19 cellular contexts compared by ENCODE assay signal in the genomic region with DNA sequence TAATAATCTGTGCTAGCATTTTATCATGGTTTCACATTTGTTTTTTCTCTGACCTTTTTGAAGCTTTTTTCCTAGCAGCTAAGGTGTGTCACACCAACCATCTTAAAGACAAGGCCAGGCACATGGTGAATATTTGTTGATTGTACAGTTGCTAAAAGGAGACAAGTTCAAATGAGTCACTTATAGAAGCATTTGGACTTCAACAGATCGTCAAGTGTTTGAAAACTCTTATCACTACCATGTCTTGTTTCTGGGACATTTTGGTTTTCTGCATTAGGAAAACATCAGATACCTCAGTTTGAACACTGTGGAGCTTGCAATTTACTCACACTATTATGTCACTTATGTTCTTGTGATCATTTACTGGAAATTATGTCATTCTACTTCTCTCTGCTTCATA.
A peak's percentile ranks its signal among the peaks of the same experiment; 100 is the strongest.
DNase-seq lines count a peak whose midpoint lies in the region; ATAC-seq, FAIRE-seq and TF ChIP-seq lines count a peak whose summit lies in the region.
"Had no signal": no experiment of that assay in that cellular context is flagged by ENCODE, and none has a peak within 500 bp of the region (broad histone marks: within the 10 kb centered on the region; RNA-seq: fewer than 3 reads in every experiment).

No MANE protein-coding gene starts in this region.

- H3K9ac ChIP-seq in endothelial cell of umbilical vein (replicated peaks; ENCODE audit: extremely low read depth, insufficient read depth, low read length), result no peak overlapping the region

- H3K36me3 ChIP-seq in cardiac muscle cell (no peaks in the 10 kb centered on the region), heart left ventricle (no peaks in the 10 kb centered on the region), endothelial cell of umbilical vein (ENCODE audit: control insufficient read depth in 2 of 2, extremely low read depth in 1 of 2, insufficient read depth in 2 of 2, low read length in 2 of 2) (no peaks in the 10 kb centered on the region)

- no TSS peak for BruUV-seq in endothelial cell of umbilical vein (replicated peaks; lab: Mats Ljungman, UMichigan)

- H3K9me3 ChIP-seq in cardiac muscle cell (ENCODE audit: low read depth), result no peaks in the 10 kb centered on the region
- no peaks in the 10 kb centered on the region for H3K9me3 ChIP-seq in heart left ventricle
- H3K9me3 ChIP-seq in endothelial cell of umbilical vein (replicated peaks; ENCODE audit: control insufficient read depth, insufficient read depth, low read length), result no peaks in the 10 kb centered on the region
- H3K9me3 ChIP-seq: A549, Caco-2 had no signal

- dilution Hi-C loops in endothelial cell of umbilical vein (cut with MboI; ENCODE audit: extremely low pct_ligation_motif_present, low sequenced_read_pairs), result no loop called here

- H3K27me3 ChIP-seq in cardiac muscle cell (no peaks in the 10 kb centered on the region), heart left ventricle (no peaks in the 10 kb centered on the region), endothelial cell of umbilical vein (ENCODE audit: control insufficient read depth in 2 of 2, insufficient read depth in 2 of 2, low read length in 2 of 2) (no peaks in the 10 kb centered on the region)

- H3K4me2 ChIP-seq in endothelial cell of umbilical vein (ENCODE audit: insufficient read depth, low read length), result no peak overlapping the region
- H3K4me2 ChIP-seq: A549 had no signal

- WGBS in heart left ventricle, 4 donors, result 23 to 30% (median 24%) methylated on average over 1 of the region's 1 CpG

- H3K27ac ChIP-seq in cardiac muscle cell (peak overlapping the region; percentile 57), heart left ventricle (no peak overlapping the region), endothelial cell of umbilical vein (ENCODE audit: insufficient read depth, low read depth, low read length) (no peak overlapping the region)
- H3K27ac ChIP-seq: 22Rv1, A549, C4-2B had no signal

- FAIRE-seq in endothelial cell of umbilical vein (lab: Jason Lieb, UNC), result peak; percentile 28
- FAIRE-seq: A549, D721Med, G401.6, GM12891, GM19239, H1 had no signal

- no peak overlapping the region for H3K4me3 ChIP-seq in cardiac muscle cell
- no peak overlapping the region for H3K4me3 ChIP-seq in heart left ventricle
- no peak overlapping the region for H3K4me3 ChIP-seq in endothelial cell of umbilical vein (replicated peaks in 1 of 3; ENCODE audit: insufficient read depth in 1 of 3, low read depth in 1 of 3, low read length in 3 of 3)
- H3K4me3 ChIP-seq: A549 had no signal

- no peaks in the 10 kb centered on the region for H4K20me1 ChIP-seq in endothelial cell of umbilical vein (replicated peaks; ENCODE audit: control insufficient read depth, extremely low read depth, insufficient read depth, low read length)

- intact Hi-C loops in heart left ventricle (cut with DNase I) (loop anchor here in 1 of 10 donors (1.0 kb wide), 1 partner anchor 26 kb away; no protein-coding TSS in a partner anchor), endothelial cell of umbilical vein (cut with micrococcal nuclease) (no loop called here)

- H3K79me2 ChIP-seq in endothelial cell of umbilical vein (ENCODE audit: control insufficient read depth, insufficient read depth, low read length), result no peaks in the 10 kb centered on the region

- DNase-seq in cardiac muscle cell (ENCODE audit: low read depth in 1 of 2, low spot score in 1 of 2) (peak; percentile 2 to 14), heart left ventricle (no peak), endothelial cell of umbilical vein (ENCODE audit: low read depth, low spot score) (no peak), iris pigment epithelial cell (ENCODE audit: low read depth) (peak; percentile 71)
- DNase-seq: AML-193; Caco-2; CD4-positive, alpha-beta T cell; H9 had no signal

- H3K9me1 ChIP-seq in endothelial cell of umbilical vein (replicated peaks; ENCODE audit: control insufficient read depth, extremely low read depth, insufficient read depth, low read length), result no peaks in the 10 kb centered on the region

- CTCF ChIA-PET in endothelial cell of umbilical vein (lab: Charles Lee), result interaction anchor here (0.7 to 1.0 kb wide), 6 partner anchors 14 to 193 kb away, joined by 3 read pairs; no protein-coding TSS in a partner anchor

- TF ChIP-seq CTCF in cardiac muscle cell (IDR thresholded peaks at IDR 0.05; ENCODE audit: low read depth, low read length) (no peak), heart left ventricle (IDR thresholded peaks at IDR 0.05) (no peak), endothelial cell of umbilical vein (IDR thresholded peaks at IDR 0.05; ENCODE audit: extremely low read depth in 1 of 2, insufficient read depth in 1 of 2, low read depth in 1 of 2, low read length in 2 of 2) (no peak)

- POLR2A ChIA-PET in endothelial cell of umbilical vein (lab: Charles Lee), result interaction anchor here (1.0 kb wide), 1 partner anchor 57 kb away, joined by 4 read pairs; no protein-coding TSS in a partner anchor

- TF ChIP-seq POLR2A in heart left ventricle (IDR thresholded peaks at IDR 0.05), result no peak
- TF ChIP-seq POLR2A in endothelial cell of umbilical vein (IDR thresholded peaks at IDR 0.05; ENCODE audit: low read depth, low read length), result no peak

- H3K4me1 ChIP-seq in cardiac muscle cell (ENCODE audit: low read depth) (peaks cover 11% of the 10 kb centered on the region), heart left ventricle (no peaks in the 10 kb centered on the region), endothelial cell of umbilical vein (ENCODE audit: control insufficient read depth, extremely low read depth, insufficient read depth, low read length) (no peaks in the 10 kb centered on the region)
- H3K4me1 ChIP-seq: A549, Caco-2 had no signal

- H2AFZ ChIP-seq in endothelial cell of umbilical vein (ENCODE audit: low read depth, low read length), result no peak overlapping the region

- ATAC-seq in heart left ventricle, result no peak
- ATAC-seq in HG02798 (IDR thresholded peaks at IDR 0.05; ENCODE audit: poor library complexity, unreplicated experiment), result no peak
- no peak for ATAC-seq in HG03139 (IDR thresholded peaks at IDR 0.05; ENCODE audit: unreplicated experiment)
- no peak for ATAC-seq in HG03280 (IDR thresholded peaks at IDR 0.05; ENCODE audit: unreplicated experiment)
- ATAC-seq: A549 had no signal

TF ChIP-seq in endothelial cell of umbilical vein, 7 proteins besides CTCF, POLR2A, EP300 and RAD21:
- no peak for TF ChIP-seq MYC (IDR thresholded peaks at IDR 0.05; ENCODE audit: low read depth, low read length)
- no peak for TF ChIP-seq JUN (IDR thresholded peaks at IDR 0.05; ENCODE audit: borderline replicate concordance, insufficient read depth, insufficient read length, low read depth)
- no peak for TF ChIP-seq EZH2 (IDR thresholded peaks at IDR 0.05; ENCODE audit: borderline replicate concordance, low read depth, low read length, severe bottlenecking)
- no peak for TF ChIP-seq FOS (IDR thresholded peaks at IDR 0.05; ENCODE audit: borderline replicate concordance, insufficient read depth, low read length)
- no peak for TF ChIP-seq POLR2AphosphoS5 (IDR thresholded peaks at IDR 0.05; ENCODE audit: insufficient read depth, low read depth, low read length)

Comparison
In these comparisons a context has a peak if more than half of its experiments do, and no peak if none do; other contexts are left out.
1. DNase-seq: peak in cardiac muscle cell (2 of 2) and iris pigment epithelial cell (single experiment); none in heart left ventricle (0 of 5) and endothelial cell of umbilical vein (single experiment).